1 cellular context compared by ENCODE assay signal in genomic region chr6:108361312-108361932, GRCh38.
TF ChIP-seq lines count a peak whose summit lies in the region.

No MANE protein-coding gene starts in this region.

TF ChIP-seq in K562, 482 proteins besides CTCF, POLR2A, EP300 and RAD21 (continued from another document and continues in another):
- TF ChIP-seq E4F1 (CRISPR knock-in tag; IDR thresholded peaks at IDR 0.05; ENCODE audit: borderline replicate concordance), result no peak
- no peak for TF ChIP-seq ZBTB7A (IDR thresholded peaks at IDR 0.05; ENCODE audit: borderline replicate concordance, control insufficient read depth, low read depth, low read length)
- TF ChIP-seq IRF9 (tag; IDR thresholded peaks at IDR 0.05), result peak; percentile 39; the same call in 1 of the 2 replicates
- TF ChIP-seq ZNF431 (CRISPR knock-in tag; IDR thresholded peaks at IDR 0.05), result 0 out of 2 replicates have a peak, but pooled peaks have one; percentile 32
- peak; percentile 69 for TF ChIP-seq CBFA2T2 (conservative IDR thresholded peaks at IDR 0.05)
- TF ChIP-seq ARID1B (IDR thresholded peaks at IDR 0.05), result peak; percentile 91
- peak; percentile 27; the same call in 1 of the 2 replicates for TF ChIP-seq ZBTB2 (IDR thresholded peaks at IDR 0.05)
- TF ChIP-seq TBP (optimal IDR thresholded peaks at IDR 0.05; ENCODE audit: low read depth, low read length), result peak; percentile 36
- TF ChIP-seq ZFX (CRISPR knock-in tag; IDR thresholded peaks at IDR 0.05), result no peak; the same call in 1 of the 2 replicates
- no peak for TF ChIP-seq SMC3 (conservative IDR thresholded peaks at IDR 0.05; ENCODE audit: insufficient read depth, low read depth, low read length)
- TF ChIP-seq ZBTB26 (CRISPR knock-in tag; IDR thresholded peaks at IDR 0.05), result no peak
- TF ChIP-seq RCOR1 (IDR thresholded peaks at IDR 0.05; ENCODE audit: borderline replicate concordance in 1 of 2, low read depth in 2 of 2, low read length in 2 of 2), result peak in 1 of 2 experiments; percentile 54; a peak in 2 of 4 replicates
- TF ChIP-seq LEF1 (IDR thresholded peaks at IDR 0.05), result peak; percentile 92
- peak; percentile 59 for TF ChIP-seq HDAC3 (IDR thresholded peaks at IDR 0.05; ENCODE audit: borderline replicate concordance, partially characterized antibody)
- TF ChIP-seq CREB3 (tag; conservative IDR thresholded peaks at IDR 0.05; ENCODE audit: low read depth), result peak; percentile 63; the same call in 1 of the 2 replicates
- 0 out of 2 replicates have a peak, but pooled peaks have one; percentile 31 for TF ChIP-seq FOXJ3 (CRISPR knock-in tag; IDR thresholded peaks at IDR 0.05)
- no peak for TF ChIP-seq ZBTB49 (CRISPR knock-in tag; IDR thresholded peaks at IDR 0.05; ENCODE audit: borderline replicate concordance)
- TF ChIP-seq MAFF (IDR thresholded peaks at IDR 0.05; ENCODE audit: low read length), result no peak
- TF ChIP-seq SRF (CRISPR knock-in tag; IDR thresholded peaks at IDR 0.05), result no peak
- TF ChIP-seq ZNF384 (IDR thresholded peaks at IDR 0.05; ENCODE audit: low read depth, low read length), result no peak
- TF ChIP-seq C11orf30 (IDR thresholded peaks at IDR 0.05; ENCODE audit: low read depth), result 0 out of 2 replicates have a peak, but pooled peaks have one; percentile 8
- TF ChIP-seq E2F5 (CRISPR knock-in tag; IDR thresholded peaks at IDR 0.05), result no peak
- TF ChIP-seq PREB (CRISPR knock-in tag; IDR thresholded peaks at IDR 0.05), result no peak
- peak; percentile 88 for TF ChIP-seq SMARCA4 (IDR thresholded peaks at IDR 0.05)
- no peak for TF ChIP-seq JUND (IDR thresholded peaks at IDR 0.05; ENCODE audit: borderline replicate concordance, low read depth, low read length)
- TF ChIP-seq JUND (tag; IDR thresholded peaks at IDR 0.05; ENCODE audit: borderline replicate concordance, low read depth, low read length), result peak; percentile 58; the same call in 1 of the 3 replicates
- peak; percentile 88 for TF ChIP-seq ZNF395 (CRISPR knock-in tag; IDR thresholded peaks at IDR 0.05)
- no peak for TF ChIP-seq NR2C2 (CRISPR knock-in tag; IDR thresholded peaks at IDR 0.05)
- TF ChIP-seq NR2C2 (tag; IDR thresholded peaks at IDR 0.05), result no peak; the same call in 1 of the 2 replicates
- no peak for TF ChIP-seq THAP12 (CRISPR knock-in tag; IDR thresholded peaks at IDR 0.05)
- no peak for TF ChIP-seq ZNF707 (CRISPR knock-in tag; conservative IDR thresholded peaks at IDR 0.05)
- TF ChIP-seq NR1H2 (CRISPR knock-in tag; IDR thresholded peaks at IDR 0.05), result no peak
- no peak for TF ChIP-seq MITF (IDR thresholded peaks at IDR 0.05)
- TF ChIP-seq IRF2 (CRISPR knock-in tag; IDR thresholded peaks at IDR 0.05), result no peak
- TF ChIP-seq NCOR1 (IDR thresholded peaks at IDR 0.05), result peak; percentile 71
- TF ChIP-seq TFAM (CRISPR knock-in tag; conservative IDR thresholded peaks at IDR 0.05), result no peak
- TF ChIP-seq ZKSCAN8 (CRISPR knock-in tag; IDR thresholded peaks at IDR 0.05), result peak; percentile 56; the same call in 1 of the 2 replicates
- TF ChIP-seq KAT2B (IDR thresholded peaks at IDR 0.05; ENCODE audit: low read depth, low read length), result no peak
- TF ChIP-seq ZNF280A (IDR thresholded peaks at IDR 0.05; ENCODE audit: low read depth, partially characterized antibody), result no peak
- TF ChIP-seq ERF (CRISPR knock-in tag; IDR thresholded peaks at IDR 0.05), result peak; percentile 81; the same call in 1 of the 2 replicates
- no peak for TF ChIP-seq CBX8 (IDR thresholded peaks at IDR 0.05; ENCODE audit: borderline replicate concordance, extremely low read depth, low read depth, low read length, poor library complexity, severe bottlenecking)
